8 cellular contexts compared by ENCODE assay signal in genomic region chr17:27793168-27793905, GRCh38. TPM values are rescaled to one million over a fixed set of nuclear protein-coding genes. Genes with fewer than 3 reads are reported as not detected.
A peak's percentile ranks its signal among the peaks of the same experiment; 100 is the strongest.
DNase-seq lines count a peak whose midpoint lies in the region; ATAC-seq and TF ChIP-seq lines count a peak whose summit lies in the region.

No MANE protein-coding gene starts in this region.

- H3K4me2 ChIP-seq in GM23248 (ENCODE audit: unreplicated experiment), result peak overlapping the region; percentile 47

- peak overlapping the region; percentile 7 for H3K4me3 Mint-ChIP-seq in T-helper 2 cell treated with Interferon-gamma antibody and Interleukin-4, amounts not matched to agents 5 μg/mL and 100 μg/mL, for 36 hours

- 5 to 7% methylated on average over 25 to 40 of the region's 58 CpGs for WGBS in GM23248 (ENCODE audit: low coverage in 1 of 2, low lambda C conversion rate in 2 of 2, missing lambda C conversion rate in 2 of 2), 2 experiments
- 7% methylated on average over 50 of the region's 58 CpGs; no CpG with 5 or more reads in 1 of the 2 donors for WGBS in transverse colon (ENCODE audit: low coverage in 1 of 2), 2 donors

- in situ Hi-C loops in GM23248 (cut with MboI), result no loop called here
- in situ Hi-C loops in transverse colon (cut with MboI; ENCODE audit: low pct_ligation_motif_present in 1 of 4, low pct_unique_long_range_greater_than_20kb in 1 of 4, low sequenced_read_pairs in 3 of 4), result loop anchor here (25.0 kb wide), 2 partner anchors 444 to 469 kb away; no protein-coding TSS in a partner anchor

- no peaks in the 10 kb centered on the region for H3K36me3 Mint-ChIP-seq in T-helper 2 cell treated with Interferon-gamma antibody and Interleukin-4, amounts not matched to agents 5 μg/mL and 100 μg/mL, for 36 hours (ENCODE audit: low read depth)

- no peak overlapping the region for H3K9ac ChIP-seq in GM23248

- peak; percentile 92 for ATAC-seq in left ventricle myocardium superior
- peak; percentile 89 for ATAC-seq in sciatic nerve
- no peak for ATAC-seq in HG03045 (IDR thresholded peaks at IDR 0.05; ENCODE audit: unreplicated experiment)
- no peak for ATAC-seq in GM19035 (IDR thresholded peaks at IDR 0.05; ENCODE audit: unreplicated experiment)

- no peaks in the 10 kb centered on the region for H3K9me2 ChIP-seq in GM23248 (ENCODE audit: insufficient read depth)

- no peaks in the 10 kb centered on the region for H3K9me3 Mint-ChIP-seq in T-helper 2 cell treated with Interferon-gamma antibody and Interleukin-4, amounts not matched to agents 5 μg/mL and 100 μg/mL, for 36 hours

- no peak overlapping the region for H2AFZ ChIP-seq in GM23248

- H3K9me3 ChIP-seq in GM23248 (ENCODE audit: low read depth) (no peaks in the 10 kb centered on the region), transverse colon (no peaks in the 10 kb centered on the region)

- H3K4me3 ChIP-seq in GM23248 (peak overlapping the region; percentile 49), transverse colon (peak overlapping the region in 2 of 4 donors; percentile 28 to 42)

- H3K27me3 ChIP-seq in GM23248 (replicated peaks; ENCODE audit: insufficient read depth) (peaks cover 17% of the 10 kb centered on the region), transverse colon (peaks cover 30% of the 10 kb centered on the region)

- H3K27ac Mint-ChIP-seq in T-helper 2 cell treated with Interferon-gamma antibody and Interleukin-4, amounts not matched to agents 5 μg/mL and 100 μg/mL, for 36 hours, result no peak overlapping the region

- no peak for TF ChIP-seq EP300 in transverse colon (IDR thresholded peaks at IDR 0.05; ENCODE audit: low read depth)

- H3K4me1 ChIP-seq in GM23248 (ENCODE audit: insufficient read depth) (no peaks in the 10 kb centered on the region), transverse colon (peaks cover 0 to 20% (median 11%) of the 10 kb centered on the region in 4 donors)

- H3K36me3 ChIP-seq in GM23248 (ENCODE audit: low read depth), result no peaks in the 10 kb centered on the region
- no peaks in the 10 kb centered on the region for H3K36me3 ChIP-seq in transverse colon

- no peak for TF ChIP-seq CTCF in transverse colon (IDR thresholded peaks at IDR 0.05)

- H3F3A ChIP-seq in GM23248 (ENCODE audit: insufficient read depth), result no peaks in the 10 kb centered on the region

- H3K27ac ChIP-seq in GM23248, result no peak overlapping the region
- no peak overlapping the region for H3K27ac ChIP-seq in transverse colon

- intact Hi-C loops in left ventricle myocardium superior (cut with micrococcal nuclease) (no loop called here), sciatic nerve (cut with DNase I) (no loop called here), transverse colon (cut with DNase I; ENCODE audit: low total_unique reads) (no loop called here)

- H3K4me1 Mint-ChIP-seq in T-helper 2 cell treated with Interferon-gamma antibody and Interleukin-4, amounts not matched to agents 5 μg/mL and 100 μg/mL, for 36 hours (ENCODE audit: low read depth), result peaks cover 4% of the 10 kb centered on the region

- TF ChIP-seq POLR2A in transverse colon (IDR thresholded peaks at IDR 0.05), result no peak

- H3K79me2 ChIP-seq in GM23248 (ENCODE audit: insufficient read depth), result no peaks in the 10 kb centered on the region

- no peaks in the 10 kb centered on the region for H4K20me1 ChIP-seq in GM23248 (ENCODE audit: insufficient read depth)

- peaks cover 50% of the 10 kb centered on the region for H3K27me3 Mint-ChIP-seq in T-helper 2 cell treated with Interferon-gamma antibody and Interleukin-4, amounts not matched to agents 5 μg/mL and 100 μg/mL, for 36 hours (ENCODE audit: low read depth)

- DNase-seq in GM23248 (peak; percentile 19), left ventricle myocardium superior (peak; percentile 64), sciatic nerve (ENCODE audit: low spot score) (no peak), transverse colon (no peak), SK-N-DZ (ENCODE audit: low spot score) (no peak)
- no peak for DNase-seq in T-helper 2 cell treated with Interferon-gamma antibody and Interleukin-4, amounts not matched to agents 5 μg/mL and 100 μg/mL, for 36 hours (ENCODE audit: low spot score)

RNA-seq across cellular contexts. Expression of gene NOS2, which starts 7.0 kb away (rescaled TPM):
- not detected in 2 replicates for total RNA-seq in GM23248 (2014; rRNA removed; shearing (Covaris generic))
- polyA plus RNA-seq in GM23248 (2016; fragmentation: Nextera tagmentation; extraction: Ambion mirVana), result not detected in 2 replicates
- 0.12 TPM for total RNA-seq in left ventricle myocardium superior
- total RNA-seq in sciatic nerve, result 1.6 TPM
- 10 to 100 TPM in 1 of 4 donors, 1 to 10 TPM in 2, under 1 TPM in 1; 0.40 to 20.3 (median 2.2) TPM for total RNA-seq in transverse colon
- polyA plus RNA-seq in SK-N-DZ (2014; cell fraction: cytosol; rRNA removed), result 0.09 and 0.10 TPM in 2 replicates
- 0.10 and 0.27 TPM in 2 replicates for polyA plus RNA-seq in SK-N-DZ (2014; cell fraction: nucleus; rRNA removed)

Comparison
In these comparisons a context has a peak if more than half of its experiments do, and no peak if none do; other contexts are left out.
1. DNase-seq: peak in GM23248 (single experiment) and left ventricle myocardium superior (single experiment); none in T-helper 2 cell treated with Interferon-gamma antibody and Interleukin-4, amounts not matched to agents 5 μg/mL and 100 μg/mL, for 36 hours (single experiment), sciatic nerve (single experiment), transverse colon (single experiment) and SK-N-DZ (single experiment).
2. ATAC-seq: peak in left ventricle myocardium superior (single experiment) and sciatic nerve (single experiment); none in HG03045 (single experiment) and GM19035 (single experiment).